In genomic region chr2:171403181-171403580, GRCh38 we compare ENCODE assay signal across 18 cellular contexts. TPM values are rescaled to one million over a fixed set of nuclear protein-coding genes. Genes with fewer than 3 reads are reported as not detected.
DNase-seq lines count a peak whose midpoint lies in the region; ATAC-seq and TF ChIP-seq lines count a peak whose summit lies in the region.
"Had no signal": no experiment of that assay in that cellular context is flagged by ENCODE, and none has a peak within 500 bp of the region (broad histone marks: within the 10 kb centered on the region; RNA-seq: fewer than 3 reads in every experiment).

No MANE protein-coding gene starts in this region.

- no peaks in the 10 kb centered on the region for H3K36me3 ChIP-seq in brain microvascular endothelial cell (replicated peaks)
- H3K36me3 ChIP-seq in osteoblast (ENCODE audit: insufficient read depth, low read length) = no peaks in the 10 kb centered on the region

- H3K4me3 ChIP-seq in brain microvascular endothelial cell (ENCODE audit: low read depth, low read length) (no peak overlapping the region), osteoblast (ENCODE audit: insufficient read depth, low read length) (no peak overlapping the region)

- ATAC-seq in HG03565 (IDR thresholded peaks at IDR 0.05; ENCODE audit: unreplicated experiment) (no peak), HG03460 (IDR thresholded peaks at IDR 0.05; ENCODE audit: unreplicated experiment) (no peak), HG03432 (IDR thresholded peaks at IDR 0.05; ENCODE audit: unreplicated experiment) (no peak)

- peak overlapping the region; percentile 46 for H3K4me2 ChIP-seq in osteoblast (ENCODE audit: insufficient read depth, low read length)

- H3K27ac ChIP-seq in brain microvascular endothelial cell (peak overlapping the region; percentile 61), osteoblast (ENCODE audit: low read depth, low read length) (peak overlapping the region; percentile 34)
- H3K27ac ChIP-seq: C4-2B had no signal

- DNase-seq in ELR (ENCODE audit: low read depth) = peak; percentile 54
- peak; percentile 84 for DNase-seq in M059J (ENCODE audit: low read depth)
- DNase-seq in brain microvascular endothelial cell = peak; percentile 60
- DNase-seq in osteoblast (ENCODE audit: insufficient read length, low spot score, missing footprints) = no peak
- DNase-seq in NCI-H345 treated with DMSO at 0.1 percent for 48 hours (lab: John Stamatoyannopoulos, UW; ENCODE audit: unreplicated experiment) = no peak
- DNase-seq: activated CD4-positive, alpha-beta T cell treated with anti-CD3 and anti-CD28 coated beads, Interleukin-2, amount 50 U/mL, for 4 hours; activated gamma-delta T cell treated with Interleukin-2 at 50 U/mL for 16 hours; DMS79; effector CD4-positive, alpha-beta T cell; H7; midbrain; NCI-H1092 treated with DMSO at 0.1 percent for 48 hours; NK-92 treated with Interleukin-12 subunit alpha and Interleukin-12 subunit beta, amount 100 ng/mL, for 24 hours; T-helper 9 cell had no signal

- no peaks in the 10 kb centered on the region for H3K27me3 ChIP-seq in brain microvascular endothelial cell (replicated peaks)
- H3K27me3 ChIP-seq in osteoblast (ENCODE audit: insufficient read depth, low read length) = no peaks in the 10 kb centered on the region

- no peak overlapping the region for H2AFZ ChIP-seq in osteoblast (ENCODE audit: low read length)

- no peak for TF ChIP-seq CTCF in brain microvascular endothelial cell (IDR thresholded peaks at IDR 0.05; ENCODE audit: low read depth, low read length, missing control alignments)
- TF ChIP-seq CTCF in osteoblast (IDR thresholded peaks at IDR 0.05; ENCODE audit: extremely low read depth, low read depth, low read length) = no peak

- in situ Hi-C loops in brain microvascular endothelial cell (cut with HindIII; ENCODE audit: low pct_ligation_motif_present, low sequenced_read_pairs) = loop anchor here (25.0 kb wide), 1 partner anchor 241 kb away; the partner anchor contains the start of gene TLK1

- no peaks in the 10 kb centered on the region for H4K20me1 ChIP-seq in osteoblast (ENCODE audit: insufficient read depth, low read length)

- H3K79me2 ChIP-seq in osteoblast (ENCODE audit: insufficient read depth, low read length) = peaks cover 19% of the 10 kb centered on the region

- peaks cover 22% of the 10 kb centered on the region for H3K4me1 ChIP-seq in osteoblast (ENCODE audit: insufficient read depth, low read length)

- no peaks in the 10 kb centered on the region for H3K9me3 ChIP-seq in osteoblast (ENCODE audit: low read depth, low read length)

RNA-seq across cellular contexts. Expression of gene METTL8, which starts 30.6 kb away (rescaled TPM):
- total RNA-seq in M059J (2014; rRNA removed; shearing (Covaris generic)) = 8.1 and 16.6 TPM in 2 replicates
- total RNA-seq in osteoblast = 20.9 and 23.9 TPM in 2 replicates

RNA-seq across cellular contexts. Expression of gene DCAF17, which starts 30.8 kb away (rescaled TPM):
- total RNA-seq in M059J (2014; rRNA removed; shearing (Covaris generic)) = 10.7 and 13.0 TPM in 2 replicates
- 32.6 and 37.7 TPM in 2 replicates for total RNA-seq in osteoblast

Comparison
In these comparisons a context has a peak if more than half of its experiments do, and no peak if none do; other contexts are left out.
1. DNase-seq: peak in ELR (single experiment), M059J (single experiment) and brain microvascular endothelial cell (single experiment); none in osteoblast (single experiment) and NCI-H345 treated with DMSO at 0.1 percent for 48 hours (single experiment).